In genomic region chr20:46774943-46775560, GRCh38 we compare ENCODE assay signal across 23 cellular contexts.
DNase-seq lines count a peak whose midpoint lies in the region; ATAC-seq, FAIRE-seq and TF ChIP-seq lines count a peak whose summit lies in the region.
"Had no signal": no experiment of that assay in that cellular context is flagged by ENCODE, and none has a peak within 500 bp of the region (broad histone marks: within the 10 kb centered on the region; RNA-seq: fewer than 3 reads in every experiment).

No MANE protein-coding gene starts in this region.

- H3K4me1 ChIP-seq in HepG2 (ENCODE audit: insufficient read depth, low read length) (peaks cover 11% of the 10 kb centered on the region), right lobe of liver (no peaks in the 10 kb centered on the region), K562 (replicated peaks in 1 of 2; ENCODE audit: control insufficient read depth in 2 of 2, insufficient read depth in 2 of 2, low read length in 2 of 2) (no peaks in the 10 kb centered on the region)
- H3K4me1 ChIP-seq: SJSA1 had no signal

- CTCF ChIA-PET in HepG2 (lab: Yijun Ruan, JAX; ENCODE audit: low intra/inter-chr PET ratio, low total read pairs): interaction anchor here (0.6 kb wide), 1 partner anchor 375 kb away, joined by 3 read pairs; no protein-coding TSS in a partner anchor
- CTCF ChIA-PET in K562 (lab: Yijun Ruan, JAX; ENCODE audit: low intra/inter-chr PET ratio): no interaction called here

- H3K79me2 ChIP-seq in HepG2 (ENCODE audit: insufficient read depth, low read length) (no peaks in the 10 kb centered on the region), K562 (ENCODE audit: control insufficient read depth, insufficient read depth, low read length) (no peaks in the 10 kb centered on the region)

- H3K9me1 ChIP-seq in K562 (ENCODE audit: control insufficient read depth, insufficient read depth, low read length): no peaks in the 10 kb centered on the region

- FAIRE-seq in HepG2 (lab: Jason Lieb, UNC) (no peak), K562 (lab: Jason Lieb, UNC) (no peak)
- FAIRE-seq: A549, GM12891, H1 had no signal

- intact Hi-C loops in HepG2 (cut with micrococcal nuclease; ENCODE audit: unreplicated experiment): no loop called here
- intact Hi-C loops in right lobe of liver (cut with DNase I): loop anchor here in 1 of 2 donors (10.0 kb wide), 1 partner anchor 380 kb away; no protein-coding TSS in a partner anchor
- intact Hi-C loops in K562 (cut with micrococcal nuclease): loop anchor here (5.0 kb wide), 1 partner anchor 377 kb away; no protein-coding TSS in a partner anchor

- H2AFZ ChIP-seq in HepG2 (ENCODE audit: low read length) (no peak overlapping the region), K562 (ENCODE audit: low read depth, low read length) (no peak overlapping the region)

- no peaks in the 10 kb centered on the region for H3K36me3 ChIP-seq in HepG2 (replicated peaks in 1 of 2; ENCODE audit: control insufficient read depth in 1 of 2, insufficient read depth in 2 of 2, low read length in 2 of 2)
- no peaks in the 10 kb centered on the region for H3K36me3 ChIP-seq in right lobe of liver
- H3K36me3 ChIP-seq in K562 (ENCODE audit: control insufficient read depth, insufficient read depth, low read length): no peaks in the 10 kb centered on the region
- H3K36me3 ChIP-seq: BLaER1 treated with 17β-estradiol and CSF1 and Interleukin-3, amounts not matched to agents 10 nM and 100 nM; SJSA1 had no signal

- TF ChIP-seq POLR2A in HepG2 (IDR thresholded peaks at IDR 0.05; ENCODE audit: insufficient read depth in 1 of 2, low read depth in 2 of 2, low read length in 2 of 2) (no peak), right lobe of liver (IDR thresholded peaks at IDR 0.05) (no peak), K562 (conservative IDR thresholded peaks at IDR 0.05) (no peak)

- no peak overlapping the region for H3K4me3 ChIP-seq in HepG2 (replicated peaks in 1 of 3; ENCODE audit: insufficient read depth in 1 of 3, low read depth in 2 of 3, low read length in 3 of 3)
- no peak overlapping the region for H3K4me3 ChIP-seq in right lobe of liver
- no peak overlapping the region for H3K4me3 ChIP-seq in K562
- H3K4me3 ChIP-seq: A549; BLaER1 treated with 17β-estradiol and CSF1 and Interleukin-3, amounts not matched to agents 10 nM and 100 nM; SJSA1 had no signal

- no peak overlapping the region for H3K9ac ChIP-seq in HepG2 (ENCODE audit: insufficient read depth, low read depth, low read length)
- H3K9ac ChIP-seq in K562 (ENCODE audit: insufficient read depth in 1 of 2, low read depth in 2 of 2, low read length in 2 of 2): no peak overlapping the region
- H3K9ac ChIP-seq: BLaER1 treated with 17β-estradiol and CSF1 and Interleukin-3, amounts not matched to agents 10 nM and 100 nM had no signal

- TF ChIP-seq EP300 in HepG2 (IDR thresholded peaks at IDR 0.05; ENCODE audit: low read depth in 2 of 2, low read length in 2 of 2) (no peak), HepG2 (CRISPR knock-in tag; IDR thresholded peaks at IDR 0.05; ENCODE audit: borderline replicate concordance) (no peak), K562 (IDR thresholded peaks at IDR 0.05; ENCODE audit: low read length) (no peak)

- no peak for DNase-seq in HepG2 (ENCODE audit: low spot score)
- DNase-seq in right lobe of liver: no peak
- peak; percentile 30 for DNase-seq in M059J (ENCODE audit: low read depth)
- no peak for DNase-seq in K562 (ENCODE audit: extremely low read depth in 1 of 4, low spot score in 3 of 4)
- no peak for DNase-seq in activated effector memory CD4-positive, alpha-beta T cell treated with anti-CD3 and anti-CD28 coated beads, Interleukin-2, amount 50 U/mL, for 16 hours
- DNase-seq: AML-193; CD4-positive, alpha-beta T cell; EL; GF-D8; KBM-7; NCI-H1048; NCI-H187; NCI-H226; NCI-H510A; Right ventricle myocardium superior; T-cell had no signal

- no peaks in the 10 kb centered on the region for H3K9me3 ChIP-seq in HepG2 (ENCODE audit: low read length)
- no peaks in the 10 kb centered on the region for H3K9me3 ChIP-seq in right lobe of liver
- H3K9me3 ChIP-seq in K562 (replicated peaks; ENCODE audit: control insufficient read depth, insufficient read depth, low read depth, low read length): no peaks in the 10 kb centered on the region
- H3K9me3 ChIP-seq: A549; BLaER1 treated with 17β-estradiol and CSF1 and Interleukin-3, amounts not matched to agents 10 nM and 100 nM; SJSA1 had no signal

- ATAC-seq in HepG2: no peak
- ATAC-seq in right lobe of liver: no peak
- ATAC-seq in K562: no peak
- no peak for ATAC-seq in GM21390 (IDR thresholded peaks at IDR 0.05; ENCODE audit: unreplicated experiment)
- ATAC-seq in GM21360 (IDR thresholded peaks at IDR 0.05; ENCODE audit: unreplicated experiment): no peak
- ATAC-seq: A549, T-cell had no signal

- TF ChIP-seq RAD21 in HepG2 (CRISPR knock-in tag; IDR thresholded peaks at IDR 0.05) (no peak), K562 (CRISPR knock-in tag; conservative IDR thresholded peaks at IDR 0.05 in 1 of 2, IDR thresholded peaks at IDR 0.05 in 1 of 2) (no peak)

- H3K27ac ChIP-seq in HepG2 (ENCODE audit: extremely low read length, insufficient read depth, low read length): no peak overlapping the region
- no peak overlapping the region for H3K27ac ChIP-seq in right lobe of liver
- H3K27ac ChIP-seq in K562 (ENCODE audit: extremely low read depth, low read depth, low read length): no peak overlapping the region
- H3K27ac ChIP-seq: A549; BLaER1 treated with 17β-estradiol and CSF1 and Interleukin-3, amounts not matched to agents 10 nM and 100 nM; SJSA1 had no signal

- peaks cover 8 to 49% of the 10 kb centered on the region in 2 experiments; a peak in 4 of 5 replicates for H3K27me3 ChIP-seq in HepG2 (ENCODE audit: control insufficient read depth in 1 of 2, insufficient read depth in 2 of 2, low read length in 2 of 2)
- no peaks in the 10 kb centered on the region for H3K27me3 ChIP-seq in right lobe of liver
- H3K27me3 ChIP-seq in K562 (ENCODE audit: control insufficient read depth in 2 of 2, insufficient read depth in 2 of 2, low read length in 2 of 2): peaks cover 0 to 23% of the 10 kb centered on the region in 2 experiments; a peak in 2 of 5 replicates
- H3K27me3 ChIP-seq: BLaER1 treated with 17β-estradiol and CSF1 and Interleukin-3, amounts not matched to agents 10 nM and 100 nM; SJSA1 had no signal

- WGBS in HepG2 (ENCODE audit: low lambda C conversion rate): 9% methylated on average over 9 of the region's 9 CpGs
- WGBS in right lobe of liver (ENCODE audit: insufficient coverage, low coverage, low lambda C conversion rate, missing lambda C conversion rate): 66% methylated on average over 8 of the region's 9 CpGs
- WGBS in K562 (ENCODE audit: insufficient coverage, low coverage, missing lambda C conversion rate): 2% methylated on average over 9 of the region's 9 CpGs

- BruUV-seq in HepG2 (replicated peaks; lab: Mats Ljungman, UMichigan) (no TSS peak), K562 (replicated peaks; lab: Mats Ljungman, UMichigan) (no TSS peak)

- H3K4me2 ChIP-seq in HepG2 (ENCODE audit: low read depth, low read length) (no peak overlapping the region), K562 (ENCODE audit: insufficient read depth, low read length) (no peak overlapping the region)
- H3K4me2 ChIP-seq: A549 had no signal

- TF ChIP-seq CTCF in HepG2 (CRISPR knock-in tag; IDR thresholded peaks at IDR 0.05) (no peak), right lobe of liver (IDR thresholded peaks at IDR 0.05) (no peak), K562 (IDR thresholded peaks at IDR 0.05 in 2 of 3, conservative IDR thresholded peaks at IDR 0.05 in 1 of 3; ENCODE audit: insufficient read depth in 2 of 3, low read depth in 1 of 3, low read length in 3 of 3) (no peak)

- H4K20me1 ChIP-seq in HepG2 (ENCODE audit: insufficient read depth, low read length): no peaks in the 10 kb centered on the region
- H4K20me1 ChIP-seq in K562 (replicated peaks; ENCODE audit: control insufficient read depth, insufficient read depth, low read length): no peaks in the 10 kb centered on the region
- H4K20me1 ChIP-seq: BLaER1 treated with 17β-estradiol and CSF1 and Interleukin-3, amounts not matched to agents 10 nM and 100 nM had no signal

- POLR2A ChIA-PET in HepG2 (lab: Yijun Ruan, JAX) (no interaction called here), K562 (lab: Yijun Ruan, JAX) (no interaction called here)

- in situ Hi-C loops in HepG2 (cut with HindIII; ENCODE audit: extremely low pct_ligation_motif_present, low pct_unique_long_range_greater_than_20kb) (loop anchor here (25.0 kb wide), 1 partner anchor 612 kb away; no protein-coding TSS in a partner anchor), K562 (cut with MboI) (loop anchor here (25.0 kb wide), 1 partner anchor 612 kb away; no protein-coding TSS in a partner anchor)

TF ChIP-seq in K562, 482 proteins besides CTCF, POLR2A, EP300 and RAD21:
- TF ChIP-seq MTA2 (IDR thresholded peaks at IDR 0.05; ENCODE audit: low read depth): no peak
- peak; percentile 52; the same call in 1 of the 2 replicates for TF ChIP-seq NFIC (IDR thresholded peaks at IDR 0.05)
- no peak for TF ChIP-seq ZFP36 (IDR thresholded peaks at IDR 0.05; ENCODE audit: low read depth, low read length, partially characterized antibody)

Comparison
In these comparisons a context has a peak if more than half of its experiments do, and no peak if none do; other contexts are left out.
1. Of the 241 proteins assayed by ChIP-seq in both HepG2 and K562: peak only in HepG2: none; only in K562: NFIC; in both: none; in neither: 240.